ENCODE assay signal across 14 cellular contexts in the genomic region with DNA sequence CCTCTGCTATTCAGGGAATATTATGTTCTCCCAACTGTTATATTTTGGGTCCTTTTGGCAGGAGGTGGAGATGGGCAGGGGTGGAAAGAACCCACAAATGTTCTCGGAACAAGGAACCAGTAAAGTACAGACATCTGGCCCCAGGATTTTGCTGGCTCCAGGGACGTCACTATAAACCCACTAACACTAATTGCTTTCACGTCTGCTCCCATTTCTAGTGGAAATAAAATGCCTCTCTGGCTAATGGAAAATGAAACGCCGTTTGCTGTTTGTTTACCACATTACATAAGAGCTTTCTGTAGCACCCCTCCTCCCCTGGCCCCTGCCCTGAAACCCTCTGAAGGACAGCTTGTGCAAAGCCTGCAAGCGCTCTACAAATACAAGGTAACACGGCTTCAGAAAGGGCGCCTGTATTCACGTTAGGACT.
DNase-seq lines count a peak whose midpoint lies in the region; ATAC-seq and TF ChIP-seq lines count a peak whose summit lies in the region.
"Had no signal": no experiment of that assay in that cellular context is flagged by ENCODE, and none has a peak within 500 bp of the region (broad histone marks: within the 10 kb centered on the region; RNA-seq: fewer than 3 reads in every experiment).

No MANE protein-coding gene starts in this region.

- H3K36me3 ChIP-seq in esophagus muscularis mucosa = no peaks in the 10 kb centered on the region
- H3K36me3 ChIP-seq: colonic mucosa had no signal

- H3K4me3 ChIP-seq in esophagus muscularis mucosa = no peak overlapping the region
- H3K4me3 ChIP-seq: colonic mucosa had no signal

- H3K27ac ChIP-seq in esophagus muscularis mucosa (replicated peaks in 1 of 4) = peak overlapping the region in 3 of 4 donors; percentile 40 to 69 (median 45)
- H3K27ac ChIP-seq in substantia nigra (ENCODE audit: low read depth, low read length, poor library complexity, severe bottlenecking) = peak overlapping the region; percentile 88
- H3K27ac ChIP-seq: colonic mucosa had no signal

- DNase-seq in NCI-H2171 treated with DMSO at 0.1 percent for 48 hours (lab: John Stamatoyannopoulos, UW) (peak; percentile 70), esophagus muscularis mucosa (ENCODE audit: extremely low spot score) (no peak), midbrain (lab: John Stamatoyannopoulos, UW) (peak; percentile 29), substantia nigra (lab: John Stamatoyannopoulos, UW) (peak in 3 of 49 donors; percentile 25 to 28 (median 26)), middle frontal gyrus (ENCODE audit: extremely low spot score, low spot score) (no peak), GM03348 (ENCODE audit: low spot score) (no peak)
- DNase-seq in activated T-cell treated with anti-CD3 and anti-CD28 coated beads, Interleukin-2, amount 50 U/mL, for 48 hours = no peak
- DNase-seq: CD4-positive, CD25-positive, alpha-beta regulatory T cell; colonic mucosa; foreskin fibroblast; kidney; stimulated activated CD4-positive, alpha-beta T cell treated with anti-CD3 and anti-CD28 coated beads, Interleukin-4, amount 100 ng/mL, for 24 hours; stimulated activated naive CD8-positive, alpha-beta T cell treated with anti-CD3 and anti-CD28 coated beads, Interleukin-15, Interleukin-2, amounts not matched to agents 100 U/mL and 50 U/mL, for 24 hours had no signal

- no peaks in the 10 kb centered on the region for H3K9me3 ChIP-seq in esophagus muscularis mucosa
- H3K9me3 ChIP-seq: colonic mucosa had no signal

- TF ChIP-seq CTCF in esophagus muscularis mucosa (IDR thresholded peaks at IDR 0.05) = no peak

- TF ChIP-seq EP300 in esophagus muscularis mucosa (IDR thresholded peaks at IDR 0.05) = no peak

- intact Hi-C loops in esophagus muscularis mucosa (cut with DNase I) = no loop called here

- TF ChIP-seq POLR2A in esophagus muscularis mucosa (IDR thresholded peaks at IDR 0.05; ENCODE audit: low read depth) = no peak

- H3K27me3 ChIP-seq in esophagus muscularis mucosa = no peaks in the 10 kb centered on the region
- H3K27me3 ChIP-seq: colonic mucosa had no signal

- WGBS in esophagus muscularis mucosa = 78% methylated on average over 9 of the region's 9 CpGs

- H3K4me1 ChIP-seq in esophagus muscularis mucosa = peaks cover 65 to 68% (median 66%) of the 10 kb centered on the region in 4 donors
- H3K4me1 ChIP-seq: colonic mucosa had no signal

- ATAC-seq in GM19467 (IDR thresholded peaks at IDR 0.05; ENCODE audit: unreplicated experiment) = no peak
- ATAC-seq: stimulated activated naive CD8-positive, alpha-beta T cell treated with anti-CD3 and anti-CD28 coated beads, Interleukin-15, Interleukin-2, amounts not matched to agents 100 U/mL and 50 U/mL, for 24 hours had no signal

Comparison
In these comparisons a context has a peak if more than half of its experiments do, and no peak if none do; other contexts are left out.
1. DNase-seq: peak in NCI-H2171 treated with DMSO at 0.1 percent for 48 hours (single experiment) and midbrain (single experiment); none in esophagus muscularis mucosa (single experiment), middle frontal gyrus (single experiment), GM03348 (single experiment) and activated T-cell treated with anti-CD3 and anti-CD28 coated beads, Interleukin-2, amount 50 U/mL, for 48 hours (0 of 2).